ENCODE assay signal across 10 cellular contexts in genomic region chr19:48253999-48254398, GRCh38. TPM values are rescaled to one million over a fixed set of nuclear protein-coding genes. Genes with fewer than 3 reads are reported as not detected.
A peak's percentile ranks its signal among the peaks of the same experiment; 100 is the strongest.
DNase-seq lines count a peak whose midpoint lies in the region; ATAC-seq, FAIRE-seq and TF ChIP-seq lines count a peak whose summit lies in the region.
"Had no signal": no experiment of that assay in that cellular context is flagged by ENCODE, and none has a peak within 500 bp of the region (broad histone marks: within the 10 kb centered on the region; RNA-seq: fewer than 3 reads in every experiment).

No MANE protein-coding gene starts in this region.

- intact Hi-C loops in natural killer cell (cut with micrococcal nuclease) (no loop called here), tibial artery (cut with DNase I; ENCODE audit: low total_unique reads) (loop anchor here (10.0 kb wide), 1 partner anchor 79 kb away; the partner anchor contains the start of genes LIG1 and ZSWIM9), kidney (cut with DNase I) (no loop called here)

- H3K36me3 Mint-ChIP-seq in activated naive CD4-positive, alpha-beta T cell treated with anti-CD3 and anti-CD28 coated beads, Interleukin-2, amount 50 U/mL, for 72 hours, result peaks cover 6 to 7% of the 10 kb centered on the region in 2 donors
- H3K36me3 Mint-ChIP-seq in natural killer cell, result no peaks in the 10 kb centered on the region

- no peak overlapping the region for H2AFZ ChIP-seq in DND-41 (ENCODE audit: low read depth, low read length)

- H3K4me3 Mint-ChIP-seq in natural killer cell, result peak overlapping the region; percentile 99

- H3K27me3 Mint-ChIP-seq in natural killer cell (ENCODE audit: low read depth in 2 of 2), result no peaks in the 10 kb centered on the region

- FAIRE-seq in kidney (lab: Jason Lieb, UNC), result no peak

- H3K9me3 Mint-ChIP-seq in activated naive CD4-positive, alpha-beta T cell treated with anti-CD3 and anti-CD28 coated beads, Interleukin-2, amount 50 U/mL, for 72 hours, result no peaks in the 10 kb centered on the region
- H3K9me3 Mint-ChIP-seq in natural killer cell, result no peaks in the 10 kb centered on the region

- no peak overlapping the region; a peak in 1 of 20 replicates for H3K4me3 ChIP-seq in BLaER1 treated with 17β-estradiol and CSF1 and Interleukin-3, amounts not matched to agents 10 nM and 100 nM
- H3K4me3 ChIP-seq in DND-41 (ENCODE audit: low read depth in 1 of 2, low read length in 2 of 2), result peak overlapping the region in 1 of 2 experiments; percentile 95; a peak in 2 of 4 replicates
- no peak overlapping the region for H3K4me3 ChIP-seq in tibial artery
- H3K4me3 ChIP-seq in kidney (ENCODE audit: low read length in 2 of 2), result no peak overlapping the region

- ATAC-seq in DND-41 (ENCODE audit: insufficient read depth, low read depth), result no peak
- ATAC-seq in activated naive CD4-positive, alpha-beta T cell treated with anti-CD3 and anti-CD28 coated beads, Interleukin-2, amount 50 U/mL, for 72 hours, result no peak
- no peak for ATAC-seq in natural killer cell
- ATAC-seq in GM21447 (IDR thresholded peaks at IDR 0.05; ENCODE audit: unreplicated experiment), result no peak

- H3K4me1 ChIP-seq in BLaER1 treated with 17β-estradiol and CSF1 and Interleukin-3, amounts not matched to agents 10 nM and 100 nM, result peaks cover 64 to 82% (median 71%) of the 10 kb centered on the region in 10 experiments
- H3K4me1 ChIP-seq in DND-41 (ENCODE audit: insufficient read depth, low read length), result peaks cover 59% of the 10 kb centered on the region
- H3K4me1 ChIP-seq in tibial artery, result peaks cover 0 to 17% (median 13%) of the 10 kb centered on the region in 4 donors
- H3K4me1 ChIP-seq in kidney (ENCODE audit: control insufficient read depth in 1 of 2, insufficient read depth in 1 of 2, low read depth in 1 of 2, low read length in 2 of 2), result peaks cover 0 to 2% of the 10 kb centered on the region in 2 donors

- H3K4me2 ChIP-seq in BLaER1 treated with 17β-estradiol and CSF1 and Interleukin-3, amounts not matched to agents 10 nM and 100 nM, result peak overlapping the region; percentile 81 to 99 (median 90)
- peak overlapping the region; percentile 81 for H3K4me2 ChIP-seq in DND-41 (ENCODE audit: insufficient read depth, low read length)

- peaks cover 0 to 10% (median 0%) of the 10 kb centered on the region in 11 experiments; a peak in 1 of 22 replicates for H3K9me3 ChIP-seq in BLaER1 treated with 17β-estradiol and CSF1 and Interleukin-3, amounts not matched to agents 10 nM and 100 nM (replicated peaks in 1 of 11)
- H3K9me3 ChIP-seq in DND-41 (ENCODE audit: insufficient read depth, low read length, severe bottlenecking) (no peaks in the 10 kb centered on the region), tibial artery (no peaks in the 10 kb centered on the region), kidney (ENCODE audit: control insufficient read depth in 1 of 2, low read length in 2 of 2) (no peaks in the 10 kb centered on the region)

- peaks cover 71 to 77% of the 10 kb centered on the region in 2 donors for H3K4me1 Mint-ChIP-seq in natural killer cell

- DNase-seq in DND-41, result no peak
- DNase-seq in activated naive CD4-positive, alpha-beta T cell treated with anti-CD3 and anti-CD28 coated beads, Interleukin-2, amount 50 U/mL, for 72 hours (ENCODE audit: low spot score in 2 of 2), result no peak
- DNase-seq in natural killer cell, result no peak
- DNase-seq in tibial artery, result no peak
- DNase-seq in DMS79 treated with DMSO at 0.1 percent for 48 hours (lab: John Stamatoyannopoulos, UW), result no peak
- DNase-seq in kidney, result no peak
- DNase-seq: NCI-H1105 treated with DMSO at 0.1 percent for 48 hours, NCI-H446 had no signal

- no peaks in the 10 kb centered on the region for H3K27me3 ChIP-seq in BLaER1 treated with 17β-estradiol and CSF1 and Interleukin-3, amounts not matched to agents 10 nM and 100 nM
- H3K27me3 ChIP-seq in DND-41 (ENCODE audit: insufficient read depth, low read length, poor library complexity) (no peaks in the 10 kb centered on the region), tibial artery (no peaks in the 10 kb centered on the region)

- TF ChIP-seq CTCF in DND-41 (IDR thresholded peaks at IDR 0.05; ENCODE audit: borderline replicate concordance, extremely low read depth, low read length, poor library complexity, severe bottlenecking) (no peak), natural killer cell (IDR thresholded peaks at IDR 0.05) (no peak), tibial artery (IDR thresholded peaks at IDR 0.05) (no peak), kidney (IDR thresholded peaks at IDR 0.05; ENCODE audit: borderline replicate concordance, extremely low read depth, insufficient read depth) (no peak)

- peak overlapping the region in 5 of 11 experiments; percentile 92 to 99 (median 97); a peak in 6 of 22 replicates for H3K27ac ChIP-seq in BLaER1 treated with 17β-estradiol and CSF1 and Interleukin-3, amounts not matched to agents 10 nM and 100 nM
- H3K27ac ChIP-seq in DND-41 (ENCODE audit: low read length) (peak overlapping the region; percentile 100; the same call in 1 of the 2 replicates), tibial artery (no peak overlapping the region), kidney (ENCODE audit: low read depth in 2 of 2, low read length in 2 of 2) (no peak overlapping the region)

- peak overlapping the region; percentile 84 to 87 for H3K27ac Mint-ChIP-seq in activated naive CD4-positive, alpha-beta T cell treated with anti-CD3 and anti-CD28 coated beads, Interleukin-2, amount 50 U/mL, for 72 hours
- H3K27ac Mint-ChIP-seq in natural killer cell, result peak overlapping the region; percentile 92 to 99

- H3K79me2 ChIP-seq in DND-41 (ENCODE audit: insufficient read depth, low read length), result peaks cover 60% of the 10 kb centered on the region

- peaks cover 0 to 5% (median 0%) of the 10 kb centered on the region in 11 experiments; a peak in 4 of 22 replicates for H3K36me3 ChIP-seq in BLaER1 treated with 17β-estradiol and CSF1 and Interleukin-3, amounts not matched to agents 10 nM and 100 nM
- H3K36me3 ChIP-seq in DND-41 (ENCODE audit: insufficient read depth, low read length), result peaks cover 6% of the 10 kb centered on the region
- peaks cover 0 to 7% (median 0%) of the 10 kb centered on the region in 3 donors for H3K36me3 ChIP-seq in tibial artery
- peaks cover 0 to 2% of the 10 kb centered on the region in 2 donors for H3K36me3 ChIP-seq in kidney (ENCODE audit: control insufficient read depth in 1 of 2, insufficient read depth in 2 of 2, low read length in 2 of 2)

- 0 out of 22 replicates have a peak overlapping the region, but pooled peaks of 1 of the 11 experiments have one; percentile 12 for H3K9ac ChIP-seq in BLaER1 treated with 17β-estradiol and CSF1 and Interleukin-3, amounts not matched to agents 10 nM and 100 nM
- H3K9ac ChIP-seq in DND-41 (ENCODE audit: low read depth, low read length) (peak overlapping the region; percentile 84; the same call in 1 of the 2 replicates), kidney (ENCODE audit: low read length in 2 of 2) (no peak overlapping the region)

- no peaks in the 10 kb centered on the region for H4K20me1 ChIP-seq in BLaER1 treated with 17β-estradiol and CSF1 and Interleukin-3, amounts not matched to agents 10 nM and 100 nM
- H4K20me1 ChIP-seq in DND-41 (ENCODE audit: insufficient read depth, low read length), result no peaks in the 10 kb centered on the region

RNA-seq across cellular contexts. Expression of gene CARD8, which starts 1.7 kb away (rescaled TPM):
- 100 to 1,000 TPM in 1 of 2 donors, 10 to 100 TPM in 1; 99.5 to 147 TPM for total RNA-seq in activated naive CD4-positive, alpha-beta T cell treated with anti-CD3 and anti-CD28 coated beads, Interleukin-2, amount 50 U/mL, for 72 hours
- total RNA-seq in natural killer cell, result 100 to 1,000 TPM; 147 to 216 (median 154) TPM
- 53.1 TPM for total RNA-seq in kidney
- polyA plus RNA-seq in kidney (ENCODE audit: insufficient read depth, low read depth, low replicate concordance), result 11.4 TPM

RNA-seq across cellular contexts. Expression of gene ZNF114, which starts 15.9 kb away (rescaled TPM):
- total RNA-seq in activated naive CD4-positive, alpha-beta T cell treated with anti-CD3 and anti-CD28 coated beads, Interleukin-2, amount 50 U/mL, for 72 hours, result under 1 TPM in 1 of 2 donors, not detected in 1; 0.31 TPM
- not detected for total RNA-seq in natural killer cell
- total RNA-seq in kidney, result 1.2 TPM
- polyA plus RNA-seq in kidney (ENCODE audit: insufficient read depth, low read depth, low replicate concordance), result 0.17 TPM
